20 cellular contexts compared by ENCODE assay signal in genomic region chr11:69953356-69953755, GRCh38.
A peak's percentile ranks its signal among the peaks of the same experiment; 100 is the strongest.
DNase-seq lines count a peak whose midpoint lies in the region; ATAC-seq, FAIRE-seq and TF ChIP-seq lines count a peak whose summit lies in the region.
"Had no signal": no experiment of that assay in that cellular context is flagged by ENCODE, and none has a peak within 500 bp of the region (broad histone marks: within the 10 kb centered on the region; RNA-seq: fewer than 3 reads in every experiment).

No MANE protein-coding gene starts in this region.

- peak overlapping the region in 2 of 3 experiments; percentile 18 to 29; a peak in 2 of 7 replicates for H3K27ac Mint-ChIP-seq in H9
- H3K27ac Mint-ChIP-seq: CD4-positive, CD25-positive, alpha-beta regulatory T cell; CD8-positive, alpha-beta memory T cell had no signal

- no peak overlapping the region for H3K27ac ChIP-seq in H9 (ENCODE audit: insufficient read length, low read depth, low read length)
- H3K27ac ChIP-seq in RWPE2 (ENCODE audit: poor library complexity, severe bottlenecking): no peak overlapping the region
- H3K27ac ChIP-seq in mesenchymal stem cell (ENCODE audit: low read length, poor library complexity, severe bottlenecking): no peak overlapping the region
- H3K27ac ChIP-seq: GM23248 had no signal

- H3K4me2 ChIP-seq in H9 (ENCODE audit: insufficient read depth, insufficient read length, low read length) (no peak overlapping the region), mesenchymal stem cell (ENCODE audit: low read length, poor library complexity, severe bottlenecking) (no peak overlapping the region)

- H3K27me3 ChIP-seq in H9 (ENCODE audit: insufficient read depth, low read length): no peaks in the 10 kb centered on the region
- no peaks in the 10 kb centered on the region for H3K27me3 ChIP-seq in RWPE2 (ENCODE audit: insufficient read depth, poor library complexity, severe bottlenecking)
- peaks cover 18 to 22% of the 10 kb centered on the region in 2 experiments for H3K27me3 ChIP-seq in mesenchymal stem cell (ENCODE audit: control insufficient read depth in 1 of 2, insufficient read depth in 1 of 2, low read length in 2 of 2)

- TF ChIP-seq CTCF in H9 (conservative IDR thresholded peaks at IDR 0.05) (no peak), RWPE2 (IDR thresholded peaks at IDR 0.05; ENCODE audit: poor library complexity, severe bottlenecking) (no peak)

- H3T11ph ChIP-seq in H9 (ENCODE audit: low read length): no peak overlapping the region

- no peak overlapping the region for H4K5ac ChIP-seq in H9 (ENCODE audit: insufficient read length, low read depth, low read length)

- no peak overlapping the region for H3K56ac ChIP-seq in H9 (ENCODE audit: insufficient read length, low read depth, low read length)

- no peaks in the 10 kb centered on the region; the same call in 1 of the 2 replicates for H3K4me1 ChIP-seq in H9 (ENCODE audit: insufficient read depth, low read length)
- H3K4me1 ChIP-seq in RWPE2 (ENCODE audit: insufficient read depth, poor library complexity, severe bottlenecking): peaks cover 19% of the 10 kb centered on the region
- peaks cover 28% of the 10 kb centered on the region for H3K4me1 ChIP-seq in mesenchymal stem cell (ENCODE audit: control insufficient read depth, insufficient read depth, low read depth, low read length)

- H2BK5ac ChIP-seq in H9 (ENCODE audit: insufficient read length, low read length): no peak overlapping the region
- H2BK5ac ChIP-seq in mesenchymal stem cell (ENCODE audit: low read depth, low read length, poor library complexity, severe bottlenecking): no peak overlapping the region

- H3K9me3 ChIP-seq in H9 (ENCODE audit: control insufficient read depth, low read depth, low read length) (no peaks in the 10 kb centered on the region), RWPE2 (ENCODE audit: severe bottlenecking) (no peaks in the 10 kb centered on the region), mesenchymal stem cell (ENCODE audit: control insufficient read depth, low read length) (peaks cover 10% of the 10 kb centered on the region)
- H3K9me3 ChIP-seq: BE2C had no signal

- H2AK5ac ChIP-seq in H9 (ENCODE audit: insufficient read length, low read length): no peak overlapping the region
- no peak overlapping the region for H2AK5ac ChIP-seq in mesenchymal stem cell (ENCODE audit: low read length, severe bottlenecking)

- intact Hi-C loops in posterior vena cava (cut with DNase I): no loop called here

- H3K36me3 ChIP-seq in RWPE2 (ENCODE audit: low read depth) (no peaks in the 10 kb centered on the region), mesenchymal stem cell (ENCODE audit: control insufficient read depth in 1 of 2, insufficient read depth in 2 of 2, low read depth in 1 of 2, low read length in 2 of 2) (no peaks in the 10 kb centered on the region)
- H3K36me3 ChIP-seq: BE2C had no signal

- no peak overlapping the region for H3K18ac ChIP-seq in H9 (ENCODE audit: insufficient read length, low read depth, low read length)
- no peak overlapping the region for H3K18ac ChIP-seq in mesenchymal stem cell (ENCODE audit: low read depth in 1 of 2, low read length in 2 of 2)

- H2BK15ac ChIP-seq in H9 (ENCODE audit: low read depth, low read length) (no peak overlapping the region), mesenchymal stem cell (ENCODE audit: low read depth, poor library complexity, severe bottlenecking) (peak overlapping the region; percentile 26)

- peaks cover 4 to 7% of the 10 kb centered on the region in 2 experiments; a peak in 3 of 5 replicates for H3K9me3 Mint-ChIP-seq in H9

- H2BK120ac ChIP-seq in H9 (ENCODE audit: low read depth, low read length, poor library complexity, severe bottlenecking): no peak overlapping the region
- no peak overlapping the region for H2BK120ac ChIP-seq in mesenchymal stem cell (ENCODE audit: low read depth, low read length)

- H3K4me1 Mint-ChIP-seq in H9: peaks cover 22 to 42% of the 10 kb centered on the region in 2 experiments
- H3K4me1 Mint-ChIP-seq: CD4-positive, CD25-positive, alpha-beta regulatory T cell; CD8-positive, alpha-beta memory T cell had no signal

- no peak for FAIRE-seq in frontal cortex (lab: Jason Lieb, UNC)
- FAIRE-seq: G401.6, GM12891, H54 had no signal

- DNase-seq in H9 (no peak), RWPE2 (ENCODE audit: low spot score) (peak; percentile 19), mesenchymal stem cell (no peak), posterior vena cava (ENCODE audit: low spot score) (peak; percentile 68), NCI-H2171 (lab: John Stamatoyannopoulos, UW) (no peak), DMS53 treated with DMSO at 0.1 percent for 48 hours (lab: John Stamatoyannopoulos, UW; ENCODE audit: unreplicated experiment) (no peak), frontal cortex (ENCODE audit: low spot score in 2 of 2) (no peak)
- DNase-seq: BE2C; C1 segment of cervical spinal cord; CD4-positive, CD25-positive, alpha-beta regulatory T cell; CD8-positive, alpha-beta memory T cell; COR-L47; DMS 273 treated with DMSO at 0.1 percent for 48 hours; DMS53; GM23248 had no signal

- H3K79me1 ChIP-seq in H9 (ENCODE audit: insufficient read depth, low read depth, low read length, poor library complexity, severe bottlenecking) (no peaks in the 10 kb centered on the region), mesenchymal stem cell (replicated peaks; ENCODE audit: low read length, poor library complexity, severe bottlenecking) (no peaks in the 10 kb centered on the region)

- H4K8ac ChIP-seq in H9 (replicated peaks; ENCODE audit: insufficient read length, low read depth, low read length): no peak overlapping the region
- peak overlapping the region; percentile 14 for H4K8ac ChIP-seq in mesenchymal stem cell (ENCODE audit: low read length)

- H4K91ac ChIP-seq in H9 (ENCODE audit: insufficient read length, low read depth, low read length) (no peak overlapping the region), mesenchymal stem cell (ENCODE audit: low read length) (no peak overlapping the region)

- H2BK12ac ChIP-seq in H9 (ENCODE audit: insufficient read length, low read depth, low read length) (no peak overlapping the region), mesenchymal stem cell (ENCODE audit: low read length in 2 of 2) (peak overlapping the region in 1 of 2 experiments; percentile 49)

- no peaks in the 10 kb centered on the region for H3K23me2 ChIP-seq in H9 (ENCODE audit: insufficient read length, low read depth, low read length, poor library complexity, severe bottlenecking)

- H3K14ac ChIP-seq in H9 (ENCODE audit: insufficient read depth, low read length) (no peak overlapping the region; the same call in 1 of the 2 replicates), mesenchymal stem cell (ENCODE audit: low read length in 2 of 2) (peak overlapping the region in 1 of 2 experiments; percentile 21)

- H3K9ac ChIP-seq in H9 (ENCODE audit: extremely low read depth, insufficient read length, low read length) (no peak overlapping the region), mesenchymal stem cell (ENCODE audit: low read length) (no peak overlapping the region)
- H3K9ac ChIP-seq: GM23248 had no signal

- H3K36me3 Mint-ChIP-seq in H9 (ENCODE audit: insufficient read depth in 1 of 3, low read depth in 3 of 3): peaks cover 0 to 3% (median 0%) of the 10 kb centered on the region in 3 experiments; a peak in 2 of 7 replicates
- H3K36me3 Mint-ChIP-seq: CD4-positive, CD25-positive, alpha-beta regulatory T cell; CD8-positive, alpha-beta memory T cell had no signal

- no peak for ATAC-seq in RWPE2 (ENCODE audit: low read depth)
- no peak for ATAC-seq in HG03469 (IDR thresholded peaks at IDR 0.05; ENCODE audit: unreplicated experiment)
- ATAC-seq: HCT116 had no signal

- no peaks in the 10 kb centered on the region for H4K20me1 ChIP-seq in H9 (ENCODE audit: control insufficient read depth, insufficient read depth, insufficient read length)

- H3K23ac ChIP-seq in H9 (ENCODE audit: insufficient read length, low read depth, low read length): no peak overlapping the region
- no peak overlapping the region for H3K23ac ChIP-seq in mesenchymal stem cell (ENCODE audit: low read length in 2 of 2)

- H3K79me2 ChIP-seq in H9 (ENCODE audit: insufficient read depth, low read length): no peaks in the 10 kb centered on the region

- H2BK20ac ChIP-seq in H9 (ENCODE audit: low read depth, low read length, poor library complexity, severe bottlenecking): no peak overlapping the region

- H3K4me3 ChIP-seq in RWPE2 (ENCODE audit: severe bottlenecking) (no peak overlapping the region), mesenchymal stem cell (ENCODE audit: insufficient read depth in 1 of 2, low read depth in 1 of 2, low read length in 2 of 2) (no peak overlapping the region)
- H3K4me3 ChIP-seq: GM23248 had no signal

- H2AFZ ChIP-seq in H9 (ENCODE audit: low read length) (no peak overlapping the region), mesenchymal stem cell (ENCODE audit: low read depth, low read length) (no peak overlapping the region)
- H2AFZ ChIP-seq: GM23248 had no signal

- H3K4ac ChIP-seq in H9 (ENCODE audit: low read depth, low read length): no peak overlapping the region
- H3K4ac ChIP-seq in mesenchymal stem cell (ENCODE audit: low read depth in 1 of 2, low read length in 2 of 2): no peak overlapping the region

- no peak overlapping the region for H3K4me3 Mint-ChIP-seq in H9
- H3K4me3 Mint-ChIP-seq: CD4-positive, CD25-positive, alpha-beta regulatory T cell; CD8-positive, alpha-beta memory T cell had no signal

- WGBS in H9 (ENCODE audit: extremely low coverage, insufficient read length, low lambda C conversion rate): no CpG with 5 or more reads among the region's 9 CpGs
- WGBS in mesenchymal stem cell: 95% methylated on average over 9 of the region's 9 CpGs

- peaks cover 12% of the 10 kb centered on the region for H3K27me3 Mint-ChIP-seq in H9 (ENCODE audit: low read depth)

Comparison
In these comparisons a context has a peak if more than half of its experiments do, and no peak if none do; other contexts are left out.
1. DNase-seq: peak in RWPE2 (single experiment) and posterior vena cava (single experiment); none in H9 (single experiment), mesenchymal stem cell (single experiment), NCI-H2171 (single experiment), DMS53 treated with DMSO at 0.1 percent for 48 hours (single experiment) and frontal cortex (0 of 2).